Comparison of ENCODE assay signal across 11 cellular contexts in genomic region chr15:64837502-64837901, GRCh38. TPM values are rescaled to one million over a fixed set of nuclear protein-coding genes. Genes with fewer than 3 reads are reported as not detected.
DNase-seq lines count a peak whose midpoint lies in the region; ATAC-seq and TF ChIP-seq lines count a peak whose summit lies in the region.
"Had no signal": no experiment of that assay in that cellular context is flagged by ENCODE, and none has a peak within 500 bp of the region (broad histone marks: within the 10 kb centered on the region; RNA-seq: fewer than 3 reads in every experiment).

No MANE protein-coding gene starts in this region.

- peak overlapping the region; percentile 87 for H3K27ac Mint-ChIP-seq in CD8-positive, alpha-beta T cell

- peak in 5 of 7 experiments; percentile 39 to 74 (median 59) for DNase-seq in CD8-positive, alpha-beta T cell
- peak; percentile 24 for DNase-seq in activated CD4-positive, alpha-beta T cell treated with anti-CD3 and anti-CD28 coated beads for 48 hours
- DNase-seq in midbrain (lab: John Stamatoyannopoulos, UW), result peak; percentile 31
- DNase-seq in middle frontal gyrus (ENCODE audit: extremely low spot score, low spot score), result no peak
- no peak for DNase-seq in NCI-H2081 (lab: John Stamatoyannopoulos, UW)
- DNase-seq: esophagus squamous epithelium, mesendoderm, NCI-H1930 had no signal

- peak overlapping the region; percentile 22 for H3K27ac ChIP-seq in CD8-positive, alpha-beta T cell (ENCODE audit: low read depth, low read length)
- peak overlapping the region; percentile 4 for H3K27ac ChIP-seq in KOPT-K1 (ENCODE audit: low read depth, low read length, poor library complexity, severe bottlenecking)
- H3K27ac ChIP-seq: esophagus squamous epithelium had no signal

- H3K4me1 Mint-ChIP-seq in CD8-positive, alpha-beta T cell (ENCODE audit: low read depth), result peaks cover 57% of the 10 kb centered on the region

- H3K36me3 Mint-ChIP-seq in CD8-positive, alpha-beta T cell, result peaks cover 5% of the 10 kb centered on the region

- H3K9me3 Mint-ChIP-seq in CD8-positive, alpha-beta T cell, result no peaks in the 10 kb centered on the region

- H3K4me3 ChIP-seq in CD8-positive, alpha-beta T cell (ENCODE audit: low read depth, low read length), result no peak overlapping the region
- H3K4me3 ChIP-seq: esophagus squamous epithelium had no signal

- peak; percentile 14 for ATAC-seq in CD8-positive, alpha-beta T cell
- no peak for ATAC-seq in HG03442 (IDR thresholded peaks at IDR 0.05; ENCODE audit: unreplicated experiment)
- ATAC-seq: HCT116 had no signal

- no peaks in the 10 kb centered on the region for H3K27me3 ChIP-seq in CD8-positive, alpha-beta T cell (ENCODE audit: insufficient read depth, low read length)
- H3K27me3 ChIP-seq: esophagus squamous epithelium had no signal

- peak overlapping the region; percentile 6 for H3K4me3 Mint-ChIP-seq in CD8-positive, alpha-beta T cell

- H3K27me3 Mint-ChIP-seq in CD8-positive, alpha-beta T cell (ENCODE audit: low read depth), result no peaks in the 10 kb centered on the region

- H3K36me3 ChIP-seq in CD8-positive, alpha-beta T cell (ENCODE audit: insufficient read depth, low read length), result no peaks in the 10 kb centered on the region
- no peaks in the 10 kb centered on the region for H3K36me3 ChIP-seq in KOPT-K1 (ENCODE audit: insufficient read depth, low read length)
- H3K36me3 ChIP-seq: esophagus squamous epithelium had no signal

- peaks cover 58% of the 10 kb centered on the region for H3K4me1 ChIP-seq in CD8-positive, alpha-beta T cell (ENCODE audit: insufficient read depth, low read length)

- intact Hi-C loops in CD8-positive, alpha-beta T cell (cut with DNase I, micrococcal nuclease), result loop anchor here in 1 of 2 experiments (5.0 kb wide), 1 partner anchor 740 kb away; the partner anchor contains the start of gene SNX1

- POLR2A ChIA-PET in CD8-positive, alpha-beta T cell (lab: Charles Lee), result interaction anchor here (0.6 to 2.7 kb wide), 5 partner anchors 11 to 702 kb away, joined by 3 to 32 read pairs (median 4); partner anchors contain the start of gene PIF1

- H3K9me3 ChIP-seq in CD8-positive, alpha-beta T cell (ENCODE audit: low read length), result no peaks in the 10 kb centered on the region
- H3K9me3 ChIP-seq in KOPT-K1 (ENCODE audit: insufficient read depth, low read length, poor library complexity, severe bottlenecking), result no peaks in the 10 kb centered on the region
- H3K9me3 ChIP-seq: esophagus squamous epithelium had no signal

- TF ChIP-seq CTCF in CD8-positive, alpha-beta T cell (IDR thresholded peaks at IDR 0.05), result no peak

- CTCF ChIA-PET in CD8-positive, alpha-beta T cell (lab: Charles Lee), result interaction anchor here (0.7 to 4.3 kb wide), 6 partner anchors 17 to 106 kb away, joined by 3 to 23 read pairs (median 9); no protein-coding TSS in a partner anchor

RNA-seq across cellular contexts. Expression of gene PLEKHO2, which starts 4.2 kb away (rescaled TPM):
- total RNA-seq in CD8-positive, alpha-beta T cell, result 1 to 10 TPM; 7.9 to 8.2 TPM

RNA-seq across cellular contexts. Expression of gene PIF1, which starts 12.1 kb away (rescaled TPM):
- under 1 TPM; 0.50 to 0.76 TPM for total RNA-seq in CD8-positive, alpha-beta T cell

Comparison
In these comparisons a context has a peak if more than half of its experiments do, and no peak if none do; other contexts are left out.
1. DNase-seq: peak in CD8-positive, alpha-beta T cell (5 of 7), activated CD4-positive, alpha-beta T cell treated with anti-CD3 and anti-CD28 coated beads for 48 hours (single experiment) and midbrain (single experiment); none in middle frontal gyrus (single experiment) and NCI-H2081 (0 of 2).